ENCODE assay signal across 12 cellular contexts in the genomic region with DNA sequence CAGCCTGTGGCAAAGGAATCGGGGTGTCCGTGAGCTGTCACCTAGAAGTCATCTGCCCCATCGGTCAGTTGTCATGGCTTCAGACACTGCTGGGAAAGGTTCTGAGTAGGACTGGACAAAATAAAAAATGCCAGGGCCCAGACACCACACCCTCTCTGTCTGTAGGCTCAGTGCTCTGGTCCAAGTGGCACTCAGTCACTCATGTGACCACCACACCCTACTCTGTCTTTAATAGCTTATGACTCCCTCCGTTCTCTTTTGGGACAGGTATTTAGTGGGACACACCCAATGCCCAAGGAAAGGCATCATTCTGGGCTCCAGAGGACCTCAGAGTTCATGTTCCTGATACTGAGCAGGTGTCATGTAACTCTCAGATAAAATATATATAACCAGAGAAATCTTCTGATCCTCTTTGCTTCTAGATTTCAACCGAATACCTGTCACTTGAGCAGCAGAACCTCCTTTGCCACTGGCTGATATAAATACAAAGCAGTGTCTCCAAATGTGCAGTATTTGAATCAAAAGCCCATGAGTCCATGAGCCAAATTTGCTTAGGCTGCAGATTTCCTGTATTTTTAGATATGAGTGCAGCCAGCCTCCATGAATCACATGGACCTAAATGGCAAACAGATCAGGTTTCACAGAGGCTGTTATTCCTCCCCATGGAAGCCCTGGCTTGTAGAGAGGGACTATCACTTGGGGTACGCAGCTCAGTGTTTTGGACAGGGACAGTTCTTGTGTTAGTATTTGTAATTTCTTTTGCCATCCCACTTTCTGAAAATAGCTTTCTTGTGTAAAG.
A peak's percentile ranks its signal among the peaks of the same experiment; 100 is the strongest.
DNase-seq lines count a peak whose midpoint lies in the region; FAIRE-seq and TF ChIP-seq lines count a peak whose summit lies in the region.
"Had no signal": no experiment of that assay in that cellular context is flagged by ENCODE, and none has a peak within 500 bp of the region (broad histone marks: within the 10 kb centered on the region; RNA-seq: fewer than 3 reads in every experiment).

No MANE protein-coding gene starts in this region.

- TF ChIP-seq CTCF in astrocyte of the spinal cord (IDR thresholded peaks at IDR 0.05; ENCODE audit: low read depth, low read length) (no peak), keratinocyte (optimal IDR thresholded peaks at IDR 0.05 in 1 of 3, IDR thresholded peaks at IDR 0.05 in 1 of 3, conservative IDR thresholded peaks at IDR 0.05 in 1 of 3; ENCODE audit: extremely low read depth in 1 of 3, insufficient read depth in 2 of 3, low read length in 3 of 3) (no peak), lower leg skin (IDR thresholded peaks at IDR 0.05) (no peak)

- peaks cover 1% of the 10 kb centered on the region for H3K4me1 ChIP-seq in keratinocyte (ENCODE audit: control insufficient read depth, extremely low read depth, insufficient read depth, low read length)

- no peak overlapping the region for H3K9ac ChIP-seq in keratinocyte (ENCODE audit: control insufficient read depth, extremely low read depth, insufficient read depth, low read length)

- peaks cover 22% of the 10 kb centered on the region for H3K4me1 Mint-ChIP-seq in activated CD4-positive, alpha-beta memory T cell treated with anti-CD3 and anti-CD28 coated beads for 36 hours (ENCODE audit: low read depth)

- H3K4me2 ChIP-seq in keratinocyte (ENCODE audit: control insufficient read depth, extremely low read depth, insufficient read depth, low read depth, low read length): no peak overlapping the region

- no peaks in the 10 kb centered on the region for H3K79me2 ChIP-seq in keratinocyte (ENCODE audit: control insufficient read depth, insufficient read depth, low read length)

- DNase-seq in DMS 273 (lab: John Stamatoyannopoulos, UW; ENCODE audit: unreplicated experiment) (peak; percentile 72), LoVo (ENCODE audit: low spot score) (peak; percentile 18), astrocyte of the spinal cord (ENCODE audit: low read depth, low spot score) (peak; percentile 61), keratinocyte (ENCODE audit: low read depth, low spot score) (no peak), HPDE6-E6E7 (ENCODE audit: extremely low spot score) (no peak), lower leg skin (ENCODE audit: low spot score in 2 of 2) (no peak), SKM-1 treated with dmso at 0.1 percent for 144 hours (lab: John Stamatoyannopoulos, UW; ENCODE audit: unreplicated experiment) (no peak)
- DNase-seq in activated CD4-positive, alpha-beta memory T cell treated with anti-CD3 and anti-CD28 coated beads for 36 hours: no peak
- DNase-seq: natural killer cell, NCI-H1048 had no signal

- H3K9me3 ChIP-seq in keratinocyte (ENCODE audit: control insufficient read depth, low read depth, low read length): no peaks in the 10 kb centered on the region

- no peak overlapping the region for H3K4me3 ChIP-seq in astrocyte of the spinal cord (ENCODE audit: low read depth, low read length)
- no peak overlapping the region for H3K4me3 ChIP-seq in keratinocyte (ENCODE audit: control insufficient read depth in 2 of 3, extremely low read depth in 1 of 3, insufficient read depth in 2 of 3, low read depth in 1 of 3, low read length in 3 of 3)
- H3K4me3 ChIP-seq in lower leg skin (ENCODE audit: low read depth, poor library complexity, severe bottlenecking): no peak overlapping the region

- intact Hi-C loops in activated CD4-positive, alpha-beta memory T cell treated with anti-CD3 and anti-CD28 coated beads for 36 hours (cut with micrococcal nuclease): no loop called here
- intact Hi-C loops in lower leg skin (cut with DNase I; ENCODE audit: low total_unique reads): no loop called here

- H4K20me1 ChIP-seq in keratinocyte (ENCODE audit: control insufficient read depth, extremely low read depth, insufficient read depth, low read length): no peaks in the 10 kb centered on the region

- H3K4me3 Mint-ChIP-seq in activated CD4-positive, alpha-beta memory T cell treated with anti-CD3 and anti-CD28 coated beads for 36 hours: no peak overlapping the region
- H3K4me3 Mint-ChIP-seq: natural killer cell had no signal

- no peaks in the 10 kb centered on the region for H3K27me3 Mint-ChIP-seq in activated CD4-positive, alpha-beta memory T cell treated with anti-CD3 and anti-CD28 coated beads for 36 hours

- H3K36me3 ChIP-seq in keratinocyte (ENCODE audit: control insufficient read depth in 2 of 2, extremely low read depth in 1 of 2, insufficient read depth in 2 of 2, low read length in 2 of 2): peaks cover 0 to 5% of the 10 kb centered on the region in 2 experiments

- peak; percentile 5 for FAIRE-seq in keratinocyte (lab: Jason Lieb, UNC)
- FAIRE-seq: G401.6, TTC549 had no signal

- no peaks in the 10 kb centered on the region for H3K9me1 ChIP-seq in keratinocyte (ENCODE audit: control insufficient read depth, extremely low read depth, insufficient read depth, low read length)

- dilution Hi-C loops in keratinocyte (cut with MboI; ENCODE audit: extremely low pct_ligation_motif_present, low sequenced_read_pairs): no loop called here

- H3K9me3 Mint-ChIP-seq in activated CD4-positive, alpha-beta memory T cell treated with anti-CD3 and anti-CD28 coated beads for 36 hours: no peaks in the 10 kb centered on the region
- H3K9me3 Mint-ChIP-seq: natural killer cell had no signal

- POLR2A ChIA-PET in activated CD4-positive, alpha-beta memory T cell treated with anti-CD3 and anti-CD28 coated beads for 36 hours (lab: Charles Lee): no interaction called here

- H3K36me3 Mint-ChIP-seq in activated CD4-positive, alpha-beta memory T cell treated with anti-CD3 and anti-CD28 coated beads for 36 hours: peaks cover 18% of the 10 kb centered on the region
- H3K36me3 Mint-ChIP-seq: natural killer cell had no signal

- in situ Hi-C loops in astrocyte of the spinal cord (cut with HindIII; ENCODE audit: low sequenced_read_pairs): no loop called here

- TF ChIP-seq POLR2A in lower leg skin (IDR thresholded peaks at IDR 0.05): no peak

- no peak overlapping the region for H3K27ac ChIP-seq in keratinocyte (ENCODE audit: control insufficient read depth, insufficient read depth, low read length)

- H3K27ac Mint-ChIP-seq in activated CD4-positive, alpha-beta memory T cell treated with anti-CD3 and anti-CD28 coated beads for 36 hours: no peak overlapping the region
- H3K27ac Mint-ChIP-seq: natural killer cell had no signal

- 68 to 75% methylated on average over 6 of the region's 6 CpGs for WGBS in lower leg skin, 2 donors

- H3K27me3 ChIP-seq in keratinocyte (ENCODE audit: control insufficient read depth, extremely low read depth, insufficient read depth, low read length): no peaks in the 10 kb centered on the region

- CTCF ChIA-PET in activated CD4-positive, alpha-beta memory T cell treated with anti-CD3 and anti-CD28 coated beads for 36 hours (lab: Charles Lee): no interaction called here

- no peak overlapping the region for H2AFZ ChIP-seq in keratinocyte (ENCODE audit: control insufficient read depth, low read length)

Comparison
In these comparisons a context has a peak if more than half of its experiments do, and no peak if none do; other contexts are left out.
1. DNase-seq: peak in DMS 273 (single experiment), LoVo (single experiment) and astrocyte of the spinal cord (single experiment); none in keratinocyte (single experiment), activated CD4-positive, alpha-beta memory T cell treated with anti-CD3 and anti-CD28 coated beads for 36 hours (single experiment), HPDE6-E6E7 (single experiment), lower leg skin (0 of 2) and SKM-1 treated with dmso at 0.1 percent for 144 hours (single experiment).